14 cellular contexts compared by ENCODE assay signal in genomic region chr5:134547999-134548626, GRCh38. TPM values are rescaled to one million over a fixed set of nuclear protein-coding genes. Genes with fewer than 3 reads are reported as not detected.
DNase-seq lines count a peak whose midpoint lies in the region; ATAC-seq and TF ChIP-seq lines count a peak whose summit lies in the region.
"Had no signal": no experiment of that assay in that cellular context is flagged by ENCODE, and none has a peak within 500 bp of the region (broad histone marks: within the 10 kb centered on the region; RNA-seq: fewer than 3 reads in every experiment).

No MANE protein-coding gene starts in this region.

- ATAC-seq in activated CD4-positive, alpha-beta T cell treated with anti-CD3 and anti-CD28 coated beads for 36 hours, result no peak
- ATAC-seq in gastrocnemius medialis (peak; percentile 7 to 18), HG02623 (IDR thresholded peaks at IDR 0.05; ENCODE audit: unreplicated experiment) (no peak)
- ATAC-seq: Panc1 had no signal

- H3K4me1 Mint-ChIP-seq in activated CD4-positive, alpha-beta T cell treated with anti-CD3 and anti-CD28 coated beads for 36 hours, result peaks cover 72% of the 10 kb centered on the region

- no peak overlapping the region for H3K4me3 Mint-ChIP-seq in activated CD4-positive, alpha-beta T cell treated with anti-CD3 and anti-CD28 coated beads for 36 hours

- H3K27ac Mint-ChIP-seq in activated CD4-positive, alpha-beta T cell treated with anti-CD3 and anti-CD28 coated beads for 36 hours, result peak overlapping the region; percentile 86

- H3K9me3 ChIP-seq in effector memory CD4-positive, alpha-beta T cell (ENCODE audit: control insufficient read depth, low read length), result no peaks in the 10 kb centered on the region
- no peaks in the 10 kb centered on the region for H3K9me3 ChIP-seq in gastrocnemius medialis

- CTCF ChIA-PET in activated CD4-positive, alpha-beta T cell treated with anti-CD3 and anti-CD28 coated beads for 36 hours (lab: Charles Lee), result interaction anchor here (0.7 kb wide), 1 partner anchor 60 kb away, joined by 3 read pairs; no protein-coding TSS in a partner anchor

- peaks cover 42% of the 10 kb centered on the region for H3K36me3 Mint-ChIP-seq in activated CD4-positive, alpha-beta T cell treated with anti-CD3 and anti-CD28 coated beads for 36 hours (ENCODE audit: low read depth)

- H3K4me1 ChIP-seq in effector memory CD4-positive, alpha-beta T cell (ENCODE audit: control insufficient read depth, insufficient read depth, low read length, poor library complexity, severe bottlenecking), result peaks cover 26% of the 10 kb centered on the region
- peaks cover 41 to 43% of the 10 kb centered on the region in 2 donors for H3K4me1 ChIP-seq in gastrocnemius medialis

- peak overlapping the region; percentile 10 for H3K27ac ChIP-seq in effector memory CD4-positive, alpha-beta T cell (ENCODE audit: insufficient read depth, low read length, poor library complexity, severe bottlenecking)
- H3K27ac ChIP-seq in gastrocnemius medialis, result peak overlapping the region; percentile 9 to 48 (median 29)

- no peak overlapping the region for H3K4me3 ChIP-seq in effector memory CD4-positive, alpha-beta T cell (ENCODE audit: insufficient read depth, low read depth, low read length, poor library complexity, severe bottlenecking)
- no peak overlapping the region for H3K4me3 ChIP-seq in gastrocnemius medialis

- H3K27me3 ChIP-seq in effector memory CD4-positive, alpha-beta T cell (replicated peaks; ENCODE audit: control insufficient read depth, insufficient read depth, low read length, poor library complexity, severe bottlenecking), result no peaks in the 10 kb centered on the region
- no peaks in the 10 kb centered on the region for H3K27me3 ChIP-seq in gastrocnemius medialis

- no peaks in the 10 kb centered on the region for H3K27me3 Mint-ChIP-seq in activated CD4-positive, alpha-beta T cell treated with anti-CD3 and anti-CD28 coated beads for 36 hours

- in situ Hi-C loops in gastrocnemius medialis (cut with MboI; ENCODE audit: low sequenced_read_pairs in 4 of 4), result no loop called here

- no peak for TF ChIP-seq POLR2A in gastrocnemius medialis (IDR thresholded peaks at IDR 0.05)

- no peaks in the 10 kb centered on the region for H3K9me3 Mint-ChIP-seq in activated CD4-positive, alpha-beta T cell treated with anti-CD3 and anti-CD28 coated beads for 36 hours (ENCODE audit: low read depth)

- intact Hi-C loops in activated CD4-positive, alpha-beta T cell treated with anti-CD3 and anti-CD28 coated beads for 36 hours (cut with DNase I, micrococcal nuclease), result no loop called here
- intact Hi-C loops in gastrocnemius medialis (cut with DNase I; ENCODE audit: low total_unique reads), result loop anchor here (2.0 kb wide), 1 partner anchor 15 kb away; no protein-coding TSS in a partner anchor

- DNase-seq in activated CD4-positive, alpha-beta T cell treated with anti-CD3 and anti-CD28 coated beads for 36 hours, result no peak
- DNase-seq in activated CD4-positive, alpha-beta T cell treated with anti-CD3 and anti-CD28 coated beads, Interleukin-2, amount 50 U/mL, for 1 hour, result no peak
- peak; percentile 5 for DNase-seq in NCI-H526 treated with DMSO at 0.1 percent for 48 hours (lab: John Stamatoyannopoulos, UW)
- DNase-seq in effector memory CD4-positive, alpha-beta T cell, result no peak
- DNase-seq in gastrocnemius medialis, result no peak
- DNase-seq in GOT3 (lab: John Stamatoyannopoulos, UW), result no peak
- DNase-seq in DMS79 (lab: John Stamatoyannopoulos, UW), result no peak
- DNase-seq: DMS 273 treated with DMSO at 0.1 percent for 48 hours, foreskin melanocyte, islet precursor cell, MM.1S, T-helper 9 cell had no signal

- TF ChIP-seq CTCF in gastrocnemius medialis (IDR thresholded peaks at IDR 0.05 in 4 of 5, conservative IDR thresholded peaks at IDR 0.05 in 1 of 5), result no peak

- POLR2A ChIA-PET in activated CD4-positive, alpha-beta T cell treated with anti-CD3 and anti-CD28 coated beads for 36 hours (lab: Charles Lee), result no interaction called here

- peaks cover 39% of the 10 kb centered on the region for H3K36me3 ChIP-seq in effector memory CD4-positive, alpha-beta T cell (ENCODE audit: control insufficient read depth, insufficient read depth, low read length)
- H3K36me3 ChIP-seq in gastrocnemius medialis, result peaks cover 0 to 7% of the 10 kb centered on the region in 2 donors

RNA-seq across cellular contexts. Expression of gene JADE2, which starts 22.6 kb away (rescaled TPM):
- 10 to 100 TPM; 58.1 to 68.0 TPM for total RNA-seq in activated CD4-positive, alpha-beta T cell treated with anti-CD3 and anti-CD28 coated beads for 36 hours
- total RNA-seq in gastrocnemius medialis, result 10 to 100 TPM; 17.3 to 44.5 (median 19.8) TPM

Comparison
In these comparisons a context has a peak if more than half of its experiments do, and no peak if none do; other contexts are left out.
1. ATAC-seq: peak in gastrocnemius medialis (2 of 2); none in activated CD4-positive, alpha-beta T cell treated with anti-CD3 and anti-CD28 coated beads for 36 hours (single experiment) and HG02623 (single experiment).